Comparison of ENCODE assay signal across 1 cellular context in the genomic region with DNA sequence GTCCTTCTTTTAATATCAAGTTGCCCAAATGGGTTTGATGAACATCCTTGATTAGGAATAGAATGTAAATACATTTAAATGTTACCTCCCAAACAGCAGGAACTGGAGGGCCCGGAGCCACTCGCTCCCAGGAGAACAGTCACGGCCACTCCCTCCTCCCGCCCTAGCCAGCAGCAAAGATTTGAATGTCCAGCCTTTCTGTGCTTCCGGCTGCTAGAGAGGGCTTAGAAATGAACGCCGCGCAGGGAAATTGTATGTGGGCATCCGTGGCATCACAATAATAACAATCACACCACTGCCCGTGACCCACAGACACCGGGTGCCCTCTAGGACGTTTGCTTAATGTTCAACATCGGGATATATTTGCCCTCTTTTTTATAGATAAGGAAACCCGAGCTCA.
TF ChIP-seq lines count a peak whose summit lies in the region.

No MANE protein-coding gene starts in this region.

TF ChIP-seq in GM23338, 12 proteins besides CTCF, POLR2A, EP300 and RAD21 (continued from another document):
- TF ChIP-seq, protein P1, sequence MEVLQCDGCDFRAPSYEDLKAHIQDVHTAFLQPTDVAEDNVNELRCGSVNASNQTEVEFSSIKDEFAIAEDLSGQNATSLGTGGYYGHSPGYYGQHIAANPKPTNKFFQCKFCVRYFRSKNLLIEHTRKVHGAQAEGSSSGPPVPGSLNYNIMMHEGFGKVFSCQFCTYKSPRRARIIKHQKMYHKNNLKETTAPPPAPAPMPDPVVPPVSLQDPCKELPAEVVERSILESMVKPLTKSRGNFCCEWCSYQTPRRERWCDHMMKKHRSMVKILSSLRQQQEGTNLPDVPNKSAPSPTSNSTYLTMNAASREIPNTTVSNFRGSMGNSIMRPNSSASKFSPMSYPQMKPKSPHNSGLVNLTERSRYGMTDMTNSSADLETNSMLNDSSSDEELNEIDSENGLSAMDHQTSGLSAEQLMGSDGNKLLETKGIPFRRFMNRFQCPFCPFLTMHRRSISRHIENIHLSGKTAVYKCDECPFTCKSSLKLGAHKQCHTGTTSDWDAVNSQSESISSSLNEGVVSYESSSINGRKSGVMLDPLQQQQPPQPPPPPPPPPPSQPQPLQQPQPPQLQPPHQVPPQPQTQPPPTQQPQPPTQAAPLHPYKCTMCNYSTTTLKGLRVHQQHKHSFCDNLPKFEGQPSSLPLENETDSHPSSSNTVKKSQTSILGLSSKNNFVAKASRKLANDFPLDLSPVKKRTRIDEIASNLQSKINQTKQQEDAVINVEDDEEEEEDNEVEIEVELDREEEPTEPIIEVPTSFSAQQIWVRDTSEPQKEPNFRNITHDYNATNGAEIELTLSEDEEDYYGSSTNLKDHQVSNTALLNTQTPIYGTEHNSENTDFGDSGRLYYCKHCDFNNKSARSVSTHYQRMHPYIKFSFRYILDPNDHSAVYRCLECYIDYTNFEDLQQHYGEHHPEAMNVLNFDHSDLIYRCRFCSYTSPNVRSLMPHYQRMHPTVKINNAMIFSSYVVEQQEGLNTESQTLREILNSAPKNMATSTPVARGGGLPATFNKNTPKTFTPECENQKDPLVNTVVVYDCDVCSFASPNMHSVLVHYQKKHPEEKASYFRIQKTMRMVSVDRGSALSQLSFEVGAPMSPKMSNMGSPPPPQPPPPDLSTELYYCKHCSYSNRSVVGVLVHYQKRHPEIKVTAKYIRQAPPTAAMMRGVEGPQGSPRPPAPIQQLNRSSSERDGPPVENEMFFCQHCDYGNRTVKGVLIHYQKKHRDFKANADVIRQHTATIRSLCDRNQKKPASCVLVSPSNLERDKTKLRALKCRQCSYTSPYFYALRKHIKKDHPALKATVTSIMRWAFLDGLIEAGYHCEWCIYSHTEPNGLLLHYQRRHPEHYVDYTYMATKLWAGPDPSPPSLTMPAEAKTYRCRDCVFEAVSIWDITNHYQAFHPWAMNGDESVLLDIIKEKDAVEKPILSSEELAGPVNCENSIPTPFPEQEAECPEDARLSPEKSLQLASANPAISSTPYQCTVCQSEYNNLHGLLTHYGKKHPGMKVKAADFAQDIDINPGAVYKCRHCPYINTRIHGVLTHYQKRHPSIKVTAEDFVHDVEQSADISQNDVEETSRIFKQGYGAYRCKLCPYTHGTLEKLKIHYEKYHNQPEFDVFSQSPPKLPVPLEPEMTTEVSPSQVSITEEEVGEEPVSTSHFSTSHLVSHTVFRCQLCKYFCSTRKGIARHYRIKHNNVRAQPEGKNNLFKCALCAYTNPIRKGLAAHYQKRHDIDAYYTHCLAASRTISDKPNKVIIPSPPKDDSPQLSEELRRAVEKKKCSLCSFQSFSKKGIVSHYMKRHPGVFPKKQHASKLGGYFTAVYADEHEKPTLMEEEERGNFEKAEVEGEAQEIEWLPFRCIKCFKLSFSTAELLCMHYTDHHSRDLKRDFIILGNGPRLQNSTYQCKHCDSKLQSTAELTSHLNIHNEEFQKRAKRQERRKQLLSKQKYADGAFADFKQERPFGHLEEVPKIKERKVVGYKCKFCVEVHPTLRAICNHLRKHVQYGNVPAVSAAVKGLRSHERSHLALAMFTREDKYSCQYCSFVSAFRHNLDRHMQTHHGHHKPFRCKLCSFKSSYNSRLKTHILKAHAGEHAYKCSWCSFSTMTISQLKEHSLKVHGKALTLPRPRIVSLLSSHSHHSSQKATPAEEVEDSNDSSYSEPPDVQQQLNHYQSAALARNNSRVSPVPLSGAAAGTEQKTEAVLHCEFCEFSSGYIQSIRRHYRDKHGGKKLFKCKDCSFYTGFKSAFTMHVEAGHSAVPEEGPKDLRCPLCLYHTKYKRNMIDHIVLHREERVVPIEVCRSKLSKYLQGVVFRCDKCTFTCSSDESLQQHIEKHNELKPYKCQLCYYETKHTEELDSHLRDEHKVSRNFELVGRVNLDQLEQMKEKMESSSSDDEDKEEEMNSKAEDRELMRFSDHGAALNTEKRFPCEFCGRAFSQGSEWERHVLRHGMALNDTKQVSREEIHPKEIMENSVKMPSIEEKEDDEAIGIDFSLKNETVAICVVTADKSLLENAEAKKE (CRISPR knock-in tag; IDR thresholded peaks at IDR 0.05): no peak
- no peak for TF ChIP-seq EZH2 (IDR thresholded peaks at IDR 0.05; ENCODE audit: low read depth, unreplicated experiment)
- no peak for TF ChIP-seq ZNF114 (CRISPR knock-in tag; IDR thresholded peaks at IDR 0.05)
- no peak for TF ChIP-seq CREB1 (CRISPR knock-in tag; IDR thresholded peaks at IDR 0.05; ENCODE audit: low read depth)
- TF ChIP-seq JUNB (IDR thresholded peaks at IDR 0.05; ENCODE audit: unreplicated experiment): no peak
- TF ChIP-seq STAT1 (IDR thresholded peaks at IDR 0.05; ENCODE audit: unreplicated experiment): no peak
- TF ChIP-seq, protein P2, sequence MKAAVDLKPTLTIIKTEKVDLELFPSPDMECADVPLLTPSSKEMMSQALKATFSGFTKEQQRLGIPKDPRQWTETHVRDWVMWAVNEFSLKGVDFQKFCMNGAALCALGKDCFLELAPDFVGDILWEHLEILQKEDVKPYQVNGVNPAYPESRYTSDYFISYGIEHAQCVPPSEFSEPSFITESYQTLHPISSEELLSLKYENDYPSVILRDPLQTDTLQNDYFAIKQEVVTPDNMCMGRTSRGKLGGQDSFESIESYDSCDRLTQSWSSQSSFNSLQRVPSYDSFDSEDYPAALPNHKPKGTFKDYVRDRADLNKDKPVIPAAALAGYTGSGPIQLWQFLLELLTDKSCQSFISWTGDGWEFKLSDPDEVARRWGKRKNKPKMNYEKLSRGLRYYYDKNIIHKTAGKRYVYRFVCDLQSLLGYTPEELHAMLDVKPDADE (IDR thresholded peaks at IDR 0.05): no peak
- TF ChIP-seq, protein P3, sequence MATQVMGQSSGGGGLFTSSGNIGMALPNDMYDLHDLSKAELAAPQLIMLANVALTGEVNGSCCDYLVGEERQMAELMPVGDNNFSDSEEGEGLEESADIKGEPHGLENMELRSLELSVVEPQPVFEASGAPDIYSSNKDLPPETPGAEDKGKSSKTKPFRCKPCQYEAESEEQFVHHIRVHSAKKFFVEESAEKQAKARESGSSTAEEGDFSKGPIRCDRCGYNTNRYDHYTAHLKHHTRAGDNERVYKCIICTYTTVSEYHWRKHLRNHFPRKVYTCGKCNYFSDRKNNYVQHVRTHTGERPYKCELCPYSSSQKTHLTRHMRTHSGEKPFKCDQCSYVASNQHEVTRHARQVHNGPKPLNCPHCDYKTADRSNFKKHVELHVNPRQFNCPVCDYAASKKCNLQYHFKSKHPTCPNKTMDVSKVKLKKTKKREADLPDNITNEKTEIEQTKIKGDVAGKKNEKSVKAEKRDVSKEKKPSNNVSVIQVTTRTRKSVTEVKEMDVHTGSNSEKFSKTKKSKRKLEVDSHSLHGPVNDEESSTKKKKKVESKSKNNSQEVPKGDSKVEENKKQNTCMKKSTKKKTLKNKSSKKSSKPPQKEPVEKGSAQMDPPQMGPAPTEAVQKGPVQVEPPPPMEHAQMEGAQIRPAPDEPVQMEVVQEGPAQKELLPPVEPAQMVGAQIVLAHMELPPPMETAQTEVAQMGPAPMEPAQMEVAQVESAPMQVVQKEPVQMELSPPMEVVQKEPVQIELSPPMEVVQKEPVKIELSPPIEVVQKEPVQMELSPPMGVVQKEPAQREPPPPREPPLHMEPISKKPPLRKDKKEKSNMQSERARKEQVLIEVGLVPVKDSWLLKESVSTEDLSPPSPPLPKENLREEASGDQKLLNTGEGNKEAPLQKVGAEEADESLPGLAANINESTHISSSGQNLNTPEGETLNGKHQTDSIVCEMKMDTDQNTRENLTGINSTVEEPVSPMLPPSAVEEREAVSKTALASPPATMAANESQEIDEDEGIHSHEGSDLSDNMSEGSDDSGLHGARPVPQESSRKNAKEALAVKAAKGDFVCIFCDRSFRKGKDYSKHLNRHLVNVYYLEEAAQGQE (IDR thresholded peaks at IDR 0.05; ENCODE audit: unreplicated experiment): no peak
- TF ChIP-seq ZNF331 (CRISPR knock-in tag; IDR thresholded peaks at IDR 0.05; ENCODE audit: low read depth): no peak
- no peak for TF ChIP-seq POLR2AphosphoS5 (IDR thresholded peaks at IDR 0.05; ENCODE audit: low read depth)
- no peak for TF ChIP-seq NANOG (IDR thresholded peaks at IDR 0.05; ENCODE audit: borderline replicate concordance)
